Comparison of ENCODE assay signal across 27 cellular contexts in genomic region chr4:152667781-152668180, GRCh38.
"Had no signal": no experiment of that assay in that cellular context is flagged by ENCODE, and none has a peak within 500 bp of the region (broad histone marks: within the 10 kb centered on the region; RNA-seq: fewer than 3 reads in every experiment).

No MANE protein-coding gene starts in this region.

- H3K9me3 Mint-ChIP-seq: activated naive CD4-positive, alpha-beta T cell treated with anti-CD3 and anti-CD28 coated beads for 36 hours; activated T-helper 1 cell treated with anti-CD3 and anti-CD28 coated beads, Interleukin-12 subunit alpha, Interleukin-12 subunit beta, Interleukin-2, Interleukin-4 antibody, amounts not matched to agents 30 ng/mL and 10 ng/mL and 1 ng/mL, durations not matched to agents 14 hours and 24 hours and 36 hours; effector memory CD8-positive, alpha-beta T cell; immature natural killer cell; naive thymus-derived CD8-positive, alpha-beta T cell had no signal

- H3K36me3 Mint-ChIP-seq: immature natural killer cell had no signal

- DNase-seq: activated CD4-positive, alpha-beta T cell treated with anti-CD3 and anti-CD28 coated beads, Interleukin-2, amount 50 U/mL, for 4 hours; activated effector memory CD4-positive, alpha-beta T cell treated with anti-CD3 and anti-CD28 coated beads, Interleukin-2, amount 50 U/mL, for 16 hours; activated naive CD4-positive, alpha-beta T cell treated with anti-CD3 and anti-CD28 coated beads for 36 hours; amniotic stem cell; brain microvascular endothelial cell; cortex of kidney; effector memory CD8-positive, alpha-beta T cell; heart left ventricle; hypothalamus; immature natural killer cell; kidney; midbrain; naive thymus-derived CD8-positive, alpha-beta T cell; occipital lobe; stimulated activated CD4-positive, alpha-beta T cell treated with anti-CD3 and anti-CD28 coated beads, Interleukin-1b, Interleukin-23, amount 100 ng/mL, for 48 hours; stimulated activated CD4-positive, alpha-beta T cell treated with anti-CD3 and anti-CD28 coated beads, Interleukin-4, amount 100 ng/mL, for 4 hours; stimulated activated CD8-positive, alpha-beta memory T cell treated with anti-CD3 and anti-CD28 coated beads, Interleukin-4, amount 100 ng/mL, for 48 hours; stimulated activated naive CD4-positive, alpha-beta T cell; T-helper 2 cell; tibial artery; upper lobe of right lung had no signal

- H3K27ac Mint-ChIP-seq: activated naive CD4-positive, alpha-beta T cell treated with anti-CD3 and anti-CD28 coated beads for 36 hours; immature natural killer cell had no signal

- H3K4me1 Mint-ChIP-seq: immature natural killer cell, neural crest cell had no signal

- H3K4me3 Mint-ChIP-seq: activated naive CD4-positive, alpha-beta T cell treated with anti-CD3 and anti-CD28 coated beads for 36 hours; activated T-helper 1 cell treated with anti-CD3 and anti-CD28 coated beads, Interleukin-12 subunit alpha, Interleukin-12 subunit beta, Interleukin-2, Interleukin-4 antibody, amounts not matched to agents 30 ng/mL and 10 ng/mL and 1 ng/mL, durations not matched to agents 14 hours and 24 hours and 36 hours; effector memory CD8-positive, alpha-beta T cell; immature natural killer cell; naive thymus-derived CD8-positive, alpha-beta T cell; neural crest cell had no signal

- H3K27me3 Mint-ChIP-seq: effector memory CD8-positive, alpha-beta T cell; naive thymus-derived CD8-positive, alpha-beta T cell had no signal

- ATAC-seq: effector memory CD8-positive, alpha-beta T cell; heart left ventricle; naive thymus-derived CD8-positive, alpha-beta T cell; upper lobe of right lung had no signal

- H3K4me3 ChIP-seq: heart left ventricle, right atrium auricular region, smooth muscle cell, suprapubic skin, tibial artery, upper lobe of right lung had no signal

- FAIRE-seq: astrocyte, kidney had no signal
